9 cellular contexts compared by ENCODE assay signal in genomic region chr19:49335784-49336481, GRCh38. TPM values are rescaled to one million over a fixed set of nuclear protein-coding genes. Genes with fewer than 3 reads are reported as not detected.
DNase-seq lines count a peak whose midpoint lies in the region; ATAC-seq and TF ChIP-seq lines count a peak whose summit lies in the region.
"Had no signal": no experiment of that assay in that cellular context is flagged by ENCODE, and none has a peak within 500 bp of the region (broad histone marks: within the 10 kb centered on the region; RNA-seq: fewer than 3 reads in every experiment).

No MANE protein-coding gene starts in this region.

- peak overlapping the region; percentile 98 for H3K4me3 Mint-ChIP-seq in activated T-cell treated with anti-CD3 and anti-CD28 coated beads, Interleukin-2, amount 50 U/mL, for 4 hours
- H3K4me3 Mint-ChIP-seq in T-helper 2 cell treated with Interferon-gamma antibody and Interleukin-4, amounts not matched to agents 5 μg/mL and 100 μg/mL, for 36 hours, result peak overlapping the region; percentile 98

- no peak for DNase-seq in activated T-cell treated with anti-CD3 and anti-CD28 coated beads, Interleukin-2, amount 50 U/mL, for 4 hours
- no peak for DNase-seq in activated T-cell treated with anti-CD3 and anti-CD28 coated beads for 4 hours
- DNase-seq in T-helper 2 cell treated with Interferon-gamma antibody and Interleukin-4, amounts not matched to agents 5 μg/mL and 100 μg/mL, for 36 hours (ENCODE audit: low spot score), result no peak
- DNase-seq in islet precursor cell, result peak; percentile 16
- DNase-seq in suprapubic skin (ENCODE audit: low spot score in 2 of 2), result peak in 1 of 2 donors; percentile 38
- no peak for DNase-seq in stimulated activated CD4-positive, alpha-beta T cell treated with anti-CD3 and anti-CD28 coated beads, Interleukin-2, amount 100 ng/mL, for 48 hours

- no peaks in the 10 kb centered on the region for H3K27me3 ChIP-seq in suprapubic skin

- peaks cover 2% of the 10 kb centered on the region for H3K36me3 ChIP-seq in suprapubic skin

- peak overlapping the region; percentile 23 for H3K27ac ChIP-seq in suprapubic skin

- peaks cover 74% of the 10 kb centered on the region for H3K4me1 Mint-ChIP-seq in activated T-cell treated with anti-CD3 and anti-CD28 coated beads, Interleukin-2, amount 50 U/mL, for 4 hours (ENCODE audit: low read depth)
- H3K4me1 Mint-ChIP-seq in T-helper 2 cell treated with Interferon-gamma antibody and Interleukin-4, amounts not matched to agents 5 μg/mL and 100 μg/mL, for 36 hours (ENCODE audit: low read depth), result peaks cover 58% of the 10 kb centered on the region

- no peak for TF ChIP-seq EP300 in suprapubic skin (IDR thresholded peaks at IDR 0.05)

- peaks cover 17% of the 10 kb centered on the region for H3K36me3 Mint-ChIP-seq in activated T-cell treated with anti-CD3 and anti-CD28 coated beads, Interleukin-2, amount 50 U/mL, for 4 hours (ENCODE audit: insufficient read depth)
- H3K36me3 Mint-ChIP-seq in T-helper 2 cell treated with Interferon-gamma antibody and Interleukin-4, amounts not matched to agents 5 μg/mL and 100 μg/mL, for 36 hours (ENCODE audit: low read depth), result peaks cover 35% of the 10 kb centered on the region

- H3K9me3 Mint-ChIP-seq in activated T-cell treated with anti-CD3 and anti-CD28 coated beads, Interleukin-2, amount 50 U/mL, for 4 hours, result no peaks in the 10 kb centered on the region
- no peaks in the 10 kb centered on the region for H3K9me3 Mint-ChIP-seq in T-helper 2 cell treated with Interferon-gamma antibody and Interleukin-4, amounts not matched to agents 5 μg/mL and 100 μg/mL, for 36 hours

- WGBS in suprapubic skin, result 83% methylated on average over 14 of the region's 14 CpGs

- peak overlapping the region; percentile 37 for H3K4me3 ChIP-seq in suprapubic skin

- H3K27me3 Mint-ChIP-seq in activated T-cell treated with anti-CD3 and anti-CD28 coated beads, Interleukin-2, amount 50 U/mL, for 4 hours (ENCODE audit: low read depth), result no peaks in the 10 kb centered on the region
- H3K27me3 Mint-ChIP-seq in T-helper 2 cell treated with Interferon-gamma antibody and Interleukin-4, amounts not matched to agents 5 μg/mL and 100 μg/mL, for 36 hours (ENCODE audit: low read depth), result no peaks in the 10 kb centered on the region

- peak overlapping the region; percentile 98 for H3K27ac Mint-ChIP-seq in T-helper 2 cell treated with Interferon-gamma antibody and Interleukin-4, amounts not matched to agents 5 μg/mL and 100 μg/mL, for 36 hours

- no peak for TF ChIP-seq POLR2A in suprapubic skin (IDR thresholded peaks at IDR 0.05)

- H3K4me1 ChIP-seq in suprapubic skin, result peaks cover 30% of the 10 kb centered on the region

- TF ChIP-seq CTCF in suprapubic skin (IDR thresholded peaks at IDR 0.05), result no peak

- ATAC-seq in activated T-cell treated with anti-CD3 and anti-CD28 coated beads, Interleukin-2, amount 50 U/mL, for 4 hours, result peak; percentile 22 to 25
- no peak for ATAC-seq in HG02970 (IDR thresholded peaks at IDR 0.05; ENCODE audit: low FRiP score, unreplicated experiment)
- ATAC-seq in GM19463 (IDR thresholded peaks at IDR 0.05; ENCODE audit: unreplicated experiment), result no peak

- no peaks in the 10 kb centered on the region for H3K9me3 ChIP-seq in suprapubic skin

RNA-seq across cellular contexts. Expression of gene CD37, which starts 0.7 kb away (rescaled TPM):
- 100 to 1,000 TPM in 2 of 3 donors, 10 to 100 TPM in 1; 99.6 to 116 (median 106) TPM for total RNA-seq in activated T-cell treated with anti-CD3 and anti-CD28 coated beads, Interleukin-2, amount 50 U/mL, for 4 hours
- total RNA-seq in suprapubic skin, result 10 to 100 TPM in 1 of 4 donors, 1 to 10 TPM in 3; 2.9 to 25.7 (median 5.0) TPM

RNA-seq across cellular contexts. Expression of gene SLC6A16, which starts 10.9 kb away (rescaled TPM):
- total RNA-seq in activated T-cell treated with anti-CD3 and anti-CD28 coated beads, Interleukin-2, amount 50 U/mL, for 4 hours, result under 1 TPM; 0.20 to 0.92 (median 0.29) TPM
- total RNA-seq in suprapubic skin, result 1 to 10 TPM in 1 of 4 donors, under 1 TPM in 2, not detected in 1; 0.23 to 1.4 (median 0.34) TPM

RNA-seq across cellular contexts. Expression of gene TEAD2, which starts 26.3 kb away (rescaled TPM):
- under 1 TPM in 2 of 3 donors, not detected in 1; 0.16 to 0.33 TPM for total RNA-seq in activated T-cell treated with anti-CD3 and anti-CD28 coated beads, Interleukin-2, amount 50 U/mL, for 4 hours
- 10 to 100 TPM; 10.6 to 15.4 (median 13.2) TPM for total RNA-seq in suprapubic skin

RNA-seq across cellular contexts. Expression of gene DKKL1, which starts 27.7 kb away (rescaled TPM):
- total RNA-seq in activated T-cell treated with anti-CD3 and anti-CD28 coated beads, Interleukin-2, amount 50 U/mL, for 4 hours, result not detected
- total RNA-seq in suprapubic skin, result not detected
- total RNA-seq: temporal lobe had no signal

RNA-seq across cellular contexts. Expression of gene KASH5, which starts 52.1 kb away (rescaled TPM):
- under 1 TPM; 0.24 to 0.48 (median 0.27) TPM for total RNA-seq in activated T-cell treated with anti-CD3 and anti-CD28 coated beads, Interleukin-2, amount 50 U/mL, for 4 hours
- not detected for total RNA-seq in suprapubic skin
- total RNA-seq: temporal lobe had no signal

Comparison
In these comparisons a context has a peak if more than half of its experiments do, and no peak if none do; other contexts are left out.
1. ATAC-seq: peak in activated T-cell treated with anti-CD3 and anti-CD28 coated beads, Interleukin-2, amount 50 U/mL, for 4 hours (2 of 2); none in HG02970 (single experiment) and GM19463 (single experiment).
2. RNA of gene TEAD2, which starts 26.3 kb away (total RNA-seq): 10.6 to 15.4 TPM in suprapubic skin; 0.16 to 0.33 TPM in activated T-cell treated with anti-CD3 and anti-CD28 coated beads, Interleukin-2, amount 50 U/mL, for 4 hours; every median in the first group is over 4 times any median in the second.